Comparison of ENCODE assay signal across 8 cellular contexts in genomic region chr7:29146082-29146706, GRCh38. TPM values are rescaled to one million over a fixed set of nuclear protein-coding genes. Genes with fewer than 3 reads are reported as not detected.
DNase-seq lines count a peak whose midpoint lies in the region; ATAC-seq, FAIRE-seq and TF ChIP-seq lines count a peak whose summit lies in the region.

Gene CPVL (minus strand): TSS chr7:29146537. CDS start chr7:29121061, 25,476 bp downstream.

- DNase-seq in COR-L47 (lab: John Stamatoyannopoulos, UW) (peak; percentile 50), NCI-H1694 treated with DMSO at 0.1 percent for 48 hours (lab: John Stamatoyannopoulos, UW) (peak; percentile 59), GM12878 (ENCODE audit: low read depth, low spot score) (no peak), keratinocyte (ENCODE audit: low read depth, low spot score) (no peak), COLO668 (lab: John Stamatoyannopoulos, UW; ENCODE audit: unreplicated experiment) (no peak)

- 10% methylated on average over 41 of the region's 41 CpGs for WGBS in GM12878 (ENCODE audit: insufficient coverage, insufficient replicate concordance, low lambda C conversion rate, missing lambda C conversion rate)

- H3K4me3 ChIP-seq in GM12878 = no peak within 1 kb of the TSS
- H3K4me3 ChIP-seq in keratinocyte (ENCODE audit: control insufficient read depth in 2 of 3, extremely low read depth in 1 of 3, insufficient read depth in 2 of 3, low read depth in 1 of 3, low read length in 3 of 3) = peak within 1 kb of the TSS; percentile 33 to 72 (median 61)
- H3K4me3 ChIP-seq in skeletal muscle tissue (ENCODE audit: low read length in 3 of 3) = peak within 1 kb of the TSS; percentile 77 to 82 (median 78)

- TF ChIP-seq CTCF in GM12878 (IDR thresholded peaks at IDR 0.05 in 2 of 3, conservative IDR thresholded peaks at IDR 0.05 in 1 of 3; ENCODE audit: control insufficient read depth in 2 of 3, extremely low read depth in 1 of 3, insufficient read depth in 1 of 3, low read depth in 3 of 3, low read length in 3 of 3) (no peak), keratinocyte (optimal IDR thresholded peaks at IDR 0.05 in 1 of 3, IDR thresholded peaks at IDR 0.05 in 1 of 3, conservative IDR thresholded peaks at IDR 0.05 in 1 of 3; ENCODE audit: extremely low read depth in 1 of 3, insufficient read depth in 2 of 3, low read length in 3 of 3) (no peak)

- CTCF ChIA-PET in GM12878 (lab: Yijun Ruan, JAX) = no interaction called here

- in situ Hi-C loops in GM12878 (cut with MboI) = no loop called here

- no peaks in the 10 kb centered on the region for H3K9me3 ChIP-seq in GM12878 (replicated peaks; ENCODE audit: control insufficient read depth, insufficient read depth, low read length)
- no peaks in the 10 kb centered on the region for H3K9me3 ChIP-seq in keratinocyte (ENCODE audit: control insufficient read depth, low read depth, low read length)
- no peaks in the 10 kb centered on the region for H3K9me3 ChIP-seq in skeletal muscle tissue (ENCODE audit: control insufficient read depth in 3 of 3, low read length in 3 of 3)

- TF ChIP-seq EP300 in GM12878 (IDR thresholded peaks at IDR 0.05; ENCODE audit: borderline replicate concordance in 1 of 2, control insufficient read depth in 1 of 2, low read depth in 2 of 2, low read length in 2 of 2) = no peak

- no peak within 1 kb of the TSS for H3K4me2 ChIP-seq in GM12878 (ENCODE audit: control insufficient read depth, insufficient read depth)
- H3K4me2 ChIP-seq in keratinocyte (ENCODE audit: control insufficient read depth, extremely low read depth, insufficient read depth, low read depth, low read length) = peak within 1 kb of the TSS; percentile 91

- H4K20me1 ChIP-seq in GM12878 (ENCODE audit: control insufficient read depth, insufficient read depth) (no peaks in the 10 kb centered on the region), keratinocyte (ENCODE audit: control insufficient read depth, extremely low read depth, insufficient read depth, low read length) (no peaks in the 10 kb centered on the region)

- no peaks in the 10 kb centered on the region for H3K36me3 ChIP-seq in GM12878 (ENCODE audit: control insufficient read depth in 2 of 2, insufficient read depth in 2 of 2, low read length in 1 of 2)
- no peaks in the 10 kb centered on the region for H3K36me3 ChIP-seq in keratinocyte (ENCODE audit: control insufficient read depth in 2 of 2, extremely low read depth in 1 of 2, insufficient read depth in 2 of 2, low read length in 2 of 2)
- H3K36me3 ChIP-seq in skeletal muscle tissue (ENCODE audit: control insufficient read depth in 3 of 3, insufficient read depth in 3 of 3, low read length in 3 of 3) = no peaks in the 10 kb centered on the region

- dilution Hi-C loops in keratinocyte (cut with MboI; ENCODE audit: extremely low pct_ligation_motif_present, low sequenced_read_pairs) = no loop called here

- H2AFZ ChIP-seq in GM12878 (ENCODE audit: control insufficient read depth, low read depth, low read length) = no peak within 1 kb of the TSS
- peak within 1 kb of the TSS; percentile 77 for H2AFZ ChIP-seq in keratinocyte (ENCODE audit: control insufficient read depth, low read length)

- ATAC-seq in GM12878 (no peak), GM18909 (IDR thresholded peaks at IDR 0.05; ENCODE audit: poor library complexity, unreplicated experiment) (no peak), GM21515 (IDR thresholded peaks at IDR 0.05; ENCODE audit: unreplicated experiment) (no peak)

- no peak within 1 kb of the TSS for H3K9ac ChIP-seq in GM12878 (ENCODE audit: control insufficient read depth, insufficient read depth, low read length)
- peak within 1 kb of the TSS; percentile 22 for H3K9ac ChIP-seq in keratinocyte (ENCODE audit: control insufficient read depth, extremely low read depth, insufficient read depth, low read length)
- H3K9ac ChIP-seq in skeletal muscle tissue (ENCODE audit: low read depth in 1 of 3, low read length in 3 of 3) = peak within 1 kb of the TSS; percentile 68 to 82 (median 76)

- peaks cover 8 to 9% of the 10 kb centered on the region in 2 experiments; a peak in 3 of 4 replicates for H3K27me3 ChIP-seq in GM12878 (replicated peaks in 1 of 2; ENCODE audit: control insufficient read depth in 2 of 2, insufficient read depth in 2 of 2, low read length in 1 of 2)
- H3K27me3 ChIP-seq in keratinocyte (ENCODE audit: control insufficient read depth, extremely low read depth, insufficient read depth, low read length) = peaks cover 17% of the 10 kb centered on the region
- H3K27me3 ChIP-seq in skeletal muscle tissue (ENCODE audit: control insufficient read depth in 3 of 3, insufficient read depth in 3 of 3, low read length in 3 of 3) = peaks cover 0 to 4% (median 3%) of the 10 kb centered on the region in 3 donors

- FAIRE-seq in GM12878 (lab: Jason Lieb, UNC) (no peak), keratinocyte (lab: Jason Lieb, UNC) (no peak)

- no peak for TF ChIP-seq RAD21 in GM12878 (IDR thresholded peaks at IDR 0.05; ENCODE audit: insufficient read depth, low read depth, low read length)

- no TSS peak for BruUV-seq in GM12878 (replicated peaks; lab: Mats Ljungman, UMichigan)

- TF ChIP-seq POLR2A in GM12878 (IDR thresholded peaks at IDR 0.05; ENCODE audit: low read depth, low read length) = peak; percentile 70; the same call in 1 of the 2 replicates

- H3K4me1 ChIP-seq in GM12878 (ENCODE audit: control insufficient read depth, insufficient read depth, low read length) = no peaks in the 10 kb centered on the region
- H3K4me1 ChIP-seq in keratinocyte (ENCODE audit: control insufficient read depth, extremely low read depth, insufficient read depth, low read length) = peaks cover 12% of the 10 kb centered on the region
- peaks cover 20 to 25% (median 22%) of the 10 kb centered on the region in 3 donors for H3K4me1 ChIP-seq in skeletal muscle tissue (ENCODE audit: control insufficient read depth in 3 of 3, insufficient read depth in 3 of 3, low read length in 3 of 3)

- SMC1A ChIA-PET in GM12878 (lab: Charles Lee; ENCODE audit: uncharacterized antibody, unreplicated experiment) = no interaction called here

- H3K27ac ChIP-seq in GM12878 (ENCODE audit: control insufficient read depth, insufficient read depth) = no peak within 1 kb of the TSS
- H3K27ac ChIP-seq in keratinocyte (ENCODE audit: control insufficient read depth, insufficient read depth, low read length) = no peak within 1 kb of the TSS
- H3K27ac ChIP-seq in skeletal muscle tissue (ENCODE audit: low read depth, low read length) = peak within 1 kb of the TSS; percentile 86

- POLR2A ChIA-PET in GM12878 (lab: Charles Lee) = no interaction called here

- no peaks in the 10 kb centered on the region for H3K79me2 ChIP-seq in GM12878 (ENCODE audit: control insufficient read depth, insufficient read depth, low read length)
- H3K79me2 ChIP-seq in keratinocyte (ENCODE audit: control insufficient read depth, insufficient read depth, low read length) = no peaks in the 10 kb centered on the region

- H3K9me1 ChIP-seq in keratinocyte (ENCODE audit: control insufficient read depth, extremely low read depth, insufficient read depth, low read length) = no peaks in the 10 kb centered on the region

- RAD21 ChIA-PET in GM12878 (lab: Charles Lee; ENCODE audit: unreplicated experiment) = no interaction called here

- intact Hi-C loops in GM12878 (cut with micrococcal nuclease; ENCODE audit: unreplicated experiment) = no loop called here

TF ChIP-seq in GM12878, 131 proteins besides CTCF, POLR2A, EP300 and RAD21 (continues in another document):
- TF ChIP-seq ATF2 (IDR thresholded peaks at IDR 0.05; ENCODE audit: low read length) = no peak
- no peak for TF ChIP-seq CHD2 (IDR thresholded peaks at IDR 0.05; ENCODE audit: borderline replicate concordance, low read depth, low read length)

RNA-seq across cellular contexts. Expression of gene CPVL, which starts in this region (rescaled TPM):
- not detected in 2 replicates for total RNA-seq in GM12878 (2013; cell fraction: nucleolus; rRNA removed)
- not detected in 2 replicates for total RNA-seq in GM12878 (2014; rRNA removed)
- not detected in 2 replicates for total RNA-seq in GM12878 (2014; rRNA removed; fragmentation: Illumina TruSeq; extraction: Trizol)
- 0.59 TPM in 1 of 2 replicates, not detected in the other for total RNA-seq in GM12878 (2021)
- not detected for polyA plus RNA-seq in GM12878 (2011; ENCODE audit: low read depth)
- polyA plus RNA-seq in GM12878 (2011; rRNA removed) = 0.13 TPM in 1 of 2 replicates, not detected in the other
- polyA plus RNA-seq in GM12878 (2011; cell fraction: cytosol; rRNA removed) = not detected in 2 replicates
- polyA plus RNA-seq in GM12878 (2011; cell fraction: nucleus; rRNA removed) = not detected in 2 replicates
- not detected in 2 replicates for polyA plus RNA-seq in GM12878 (2012)
- not detected in 2 replicates for polyA plus RNA-seq in GM12878 (2014; fragmentation: Illumina TruSeq; extraction: Trizol)
- not detected for polyA plus RNA-seq in GM12878 (2014; fragmentation: Nextera tagmentation; extraction: Ambion mirVana)
- not detected in 2 replicates for polyA plus RNA-seq in GM12878 (2014; rRNA removed)
- polyA plus RNA-seq in GM12878 (2016; fragmentation: Nextera tagmentation; extraction: Ambion mirVana) = not detected
- not detected in 2 replicates for polyA minus RNA-seq in GM12878 (2011; rRNA and poly(A)+ RNA removed)
- not detected in 2 replicates for polyA minus RNA-seq in GM12878 (2011; cell fraction: cytosol; rRNA and poly(A)+ RNA removed)
- 0.12 TPM in 1 of 2 replicates, not detected in the other for polyA minus RNA-seq in GM12878 (2011; cell fraction: nucleus; rRNA and poly(A)+ RNA removed)
- 2.4 to 9.8 TPM (median 7.8 TPM) in 3 replicates for polyA plus RNA-seq in keratinocyte
- polyA plus RNA-seq in keratinocyte (2011; ENCODE audit: low read depth) = 2.7 TPM
- 2.1 and 3.4 TPM in 2 replicates for polyA plus RNA-seq in keratinocyte (2011; cell fraction: cytosol; rRNA removed)
- polyA plus RNA-seq in keratinocyte (2011; cell fraction: nucleus; rRNA removed) = 5.1 and 5.6 TPM in 2 replicates
- polyA plus RNA-seq in keratinocyte (2012; ENCODE audit: low replicate concordance) = 1.1 and 2.9 TPM in 2 replicates
- polyA minus RNA-seq in keratinocyte = 0.72 to 11.0 TPM (median 7.6 TPM) in 3 replicates
- 4.8 TPM for polyA minus RNA-seq in keratinocyte (2011; cell fraction: cytosol; rRNA and poly(A)+ RNA removed)
- polyA minus RNA-seq in keratinocyte (2011; cell fraction: nucleus; rRNA and poly(A)+ RNA removed) = 2.7 and 7.0 TPM in 2 replicates
- total RNA-seq in skeletal muscle tissue = 25.1 TPM

Comparison
In these comparisons a context has a peak if more than half of its experiments do, and no peak if none do; other contexts are left out.
1. RNA of gene CPVL (total RNA-seq): 25.1 TPM in skeletal muscle tissue (single experiment); 0.59 TPM in GM12878; every median in the first group is over 10 times any median in the second.
2. DNase-seq: peak in COR-L47 (single experiment) and NCI-H1694 treated with DMSO at 0.1 percent for 48 hours (single experiment); none in GM12878 (single experiment), keratinocyte (single experiment) and COLO668 (single experiment).